Comparison of ENCODE assay signal across 1 cellular context in the genomic region with DNA sequence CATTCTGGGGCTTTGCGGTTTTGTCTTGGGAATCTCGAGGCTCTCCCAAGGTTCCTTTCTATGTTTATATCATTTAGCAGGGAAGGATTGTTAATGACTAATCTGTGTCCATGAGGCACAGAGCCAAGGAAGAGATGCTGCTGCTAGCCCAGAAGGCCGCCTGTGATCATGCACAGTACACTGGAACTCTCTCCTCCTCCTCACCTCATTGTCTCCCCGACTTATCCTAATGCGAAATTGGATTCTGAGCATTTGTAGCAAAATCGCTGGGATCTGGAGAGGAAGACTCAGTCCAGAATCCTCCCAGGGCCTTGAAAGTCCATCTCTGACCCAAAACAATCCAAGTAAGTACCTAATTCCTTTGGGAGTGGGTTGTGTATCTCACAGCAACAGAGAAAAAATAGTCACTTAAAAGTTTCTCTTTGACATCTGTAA.
TF ChIP-seq lines count a peak whose summit lies in the region.

A gene (plus strand): TSS at position 151 of the 435 bp plus-strand sequence. CDS start 19,458 bp downstream, outside the sequence.

TF ChIP-seq in HepG2, 621 proteins besides CTCF, POLR2A, EP300 and RAD21 (continued from another document and continues in another):
- TF ChIP-seq ZNF761 (CRISPR knock-in tag; conservative IDR thresholded peaks at IDR 0.05) (no peak), ASH2L (IDR thresholded peaks at IDR 0.05; ENCODE audit: insufficient read length, low read depth, low read length) (no peak), ZNF781 (CRISPR knock-in tag; IDR thresholded peaks at IDR 0.05; ENCODE audit: borderline replicate concordance, not compliant biosample characterization) (no peak), REL (CRISPR knock-in tag; conservative IDR thresholded peaks at IDR 0.05) (no peak), CEBPG (CRISPR knock-in tag; IDR thresholded peaks at IDR 0.05) (no peak), NFKBIZ (CRISPR knock-in tag; IDR thresholded peaks at IDR 0.05) (no peak), ZFX (CRISPR knock-in tag; IDR thresholded peaks at IDR 0.05; ENCODE audit: low read depth) (peak; percentile 31; the same call in 1 of the 2 replicates), SMARCC2 (IDR thresholded peaks at IDR 0.05) (no peak), ZNF350 (CRISPR knock-in tag; IDR thresholded peaks at IDR 0.05; ENCODE audit: borderline replicate concordance, low read depth) (no peak), ZMAT3 (CRISPR knock-in tag; conservative IDR thresholded peaks at IDR 0.05) (no peak), TCF12 (IDR thresholded peaks at IDR 0.05) (no peak), TCF12 (CRISPR knock-in tag; IDR thresholded peaks at IDR 0.05) (no peak), MIXL1 (CRISPR knock-in tag; IDR thresholded peaks at IDR 0.05) (no peak), PCBP1 (IDR thresholded peaks at IDR 0.05; ENCODE audit: borderline replicate concordance, low read depth, low read length) (no peak), IRF2 (CRISPR knock-in tag; IDR thresholded peaks at IDR 0.05) (peak; percentile 29; the same call in 1 of the 2 replicates), RFX5 (IDR thresholded peaks at IDR 0.05; ENCODE audit: low read depth, low read length) (peak; percentile 49; the same call in 1 of the 2 replicates), NAIF1 (CRISPR knock-in tag; IDR thresholded peaks at IDR 0.05; ENCODE audit: borderline replicate concordance) (no peak), ATM (IDR thresholded peaks at IDR 0.05; ENCODE audit: borderline replicate concordance) (no peak), NFRKB (IDR thresholded peaks at IDR 0.05) (no peak), MAF1 (CRISPR knock-in tag; IDR thresholded peaks at IDR 0.05; ENCODE audit: borderline replicate concordance) (no peak), ZSCAN9 (CRISPR knock-in tag; IDR thresholded peaks at IDR 0.05; ENCODE audit: borderline replicate concordance) (peak; percentile 72; the same call in 1 of the 2 replicates), ZNF678 (CRISPR knock-in tag; IDR thresholded peaks at IDR 0.05) (no peak), ZNF333 (CRISPR knock-in tag; IDR thresholded peaks at IDR 0.05; ENCODE audit: borderline replicate concordance) (no peak), SSRP1 (CRISPR knock-in tag; IDR thresholded peaks at IDR 0.05) (peak; percentile 72; the same call in 1 of the 2 replicates), SOX5 (CRISPR knock-in tag; IDR thresholded peaks at IDR 0.05; ENCODE audit: borderline replicate concordance) (peak; percentile 30; the same call in 1 of the 2 replicates), EED (CRISPR knock-in tag; IDR thresholded peaks at IDR 0.05) (no peak), SALL2 (CRISPR knock-in tag; IDR thresholded peaks at IDR 0.05) (no peak), AGO1 (IDR thresholded peaks at IDR 0.05; ENCODE audit: low read depth, low read length, poor library complexity, severe bottlenecking) (no peak), ZNF891 (CRISPR knock-in tag; IDR thresholded peaks at IDR 0.05) (no peak), ZNF101 (CRISPR knock-in tag; IDR thresholded peaks at IDR 0.05; ENCODE audit: borderline replicate concordance, low read depth) (no peak), PHF21A (CRISPR knock-in tag; IDR thresholded peaks at IDR 0.05) (no peak), ZNF12 (CRISPR knock-in tag; IDR thresholded peaks at IDR 0.05) (0 out of 2 replicates have a peak, but pooled peaks have one; percentile 37), SOX13 (IDR thresholded peaks at IDR 0.05) (no peak), SOX13 (CRISPR knock-in tag; conservative IDR thresholded peaks at IDR 0.05 in 1 of 2, IDR thresholded peaks at IDR 0.05 in 1 of 2) (peak in 1 of 2 experiments; percentile 60; a peak in 2 of 4 replicates), CBX5 (CRISPR knock-in tag; IDR thresholded peaks at IDR 0.05; ENCODE audit: borderline replicate concordance) (0 out of 2 replicates have a peak, but pooled peaks have one; percentile 47), ARNTL (CRISPR knock-in tag; IDR thresholded peaks at IDR 0.05) (no peak), GATAD1 (CRISPR knock-in tag; IDR thresholded peaks at IDR 0.05) (no peak)
- TF ChIP-seq, protein P1, sequence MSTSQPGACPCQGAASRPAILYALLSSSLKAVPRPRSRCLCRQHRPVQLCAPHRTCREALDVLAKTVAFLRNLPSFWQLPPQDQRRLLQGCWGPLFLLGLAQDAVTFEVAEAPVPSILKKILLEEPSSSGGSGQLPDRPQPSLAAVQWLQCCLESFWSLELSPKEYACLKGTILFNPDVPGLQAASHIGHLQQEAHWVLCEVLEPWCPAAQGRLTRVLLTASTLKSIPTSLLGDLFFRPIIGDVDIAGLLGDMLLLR (CRISPR knock-in tag; IDR thresholded peaks at IDR 0.05): no peak
- TF ChIP-seq, protein P2, sequence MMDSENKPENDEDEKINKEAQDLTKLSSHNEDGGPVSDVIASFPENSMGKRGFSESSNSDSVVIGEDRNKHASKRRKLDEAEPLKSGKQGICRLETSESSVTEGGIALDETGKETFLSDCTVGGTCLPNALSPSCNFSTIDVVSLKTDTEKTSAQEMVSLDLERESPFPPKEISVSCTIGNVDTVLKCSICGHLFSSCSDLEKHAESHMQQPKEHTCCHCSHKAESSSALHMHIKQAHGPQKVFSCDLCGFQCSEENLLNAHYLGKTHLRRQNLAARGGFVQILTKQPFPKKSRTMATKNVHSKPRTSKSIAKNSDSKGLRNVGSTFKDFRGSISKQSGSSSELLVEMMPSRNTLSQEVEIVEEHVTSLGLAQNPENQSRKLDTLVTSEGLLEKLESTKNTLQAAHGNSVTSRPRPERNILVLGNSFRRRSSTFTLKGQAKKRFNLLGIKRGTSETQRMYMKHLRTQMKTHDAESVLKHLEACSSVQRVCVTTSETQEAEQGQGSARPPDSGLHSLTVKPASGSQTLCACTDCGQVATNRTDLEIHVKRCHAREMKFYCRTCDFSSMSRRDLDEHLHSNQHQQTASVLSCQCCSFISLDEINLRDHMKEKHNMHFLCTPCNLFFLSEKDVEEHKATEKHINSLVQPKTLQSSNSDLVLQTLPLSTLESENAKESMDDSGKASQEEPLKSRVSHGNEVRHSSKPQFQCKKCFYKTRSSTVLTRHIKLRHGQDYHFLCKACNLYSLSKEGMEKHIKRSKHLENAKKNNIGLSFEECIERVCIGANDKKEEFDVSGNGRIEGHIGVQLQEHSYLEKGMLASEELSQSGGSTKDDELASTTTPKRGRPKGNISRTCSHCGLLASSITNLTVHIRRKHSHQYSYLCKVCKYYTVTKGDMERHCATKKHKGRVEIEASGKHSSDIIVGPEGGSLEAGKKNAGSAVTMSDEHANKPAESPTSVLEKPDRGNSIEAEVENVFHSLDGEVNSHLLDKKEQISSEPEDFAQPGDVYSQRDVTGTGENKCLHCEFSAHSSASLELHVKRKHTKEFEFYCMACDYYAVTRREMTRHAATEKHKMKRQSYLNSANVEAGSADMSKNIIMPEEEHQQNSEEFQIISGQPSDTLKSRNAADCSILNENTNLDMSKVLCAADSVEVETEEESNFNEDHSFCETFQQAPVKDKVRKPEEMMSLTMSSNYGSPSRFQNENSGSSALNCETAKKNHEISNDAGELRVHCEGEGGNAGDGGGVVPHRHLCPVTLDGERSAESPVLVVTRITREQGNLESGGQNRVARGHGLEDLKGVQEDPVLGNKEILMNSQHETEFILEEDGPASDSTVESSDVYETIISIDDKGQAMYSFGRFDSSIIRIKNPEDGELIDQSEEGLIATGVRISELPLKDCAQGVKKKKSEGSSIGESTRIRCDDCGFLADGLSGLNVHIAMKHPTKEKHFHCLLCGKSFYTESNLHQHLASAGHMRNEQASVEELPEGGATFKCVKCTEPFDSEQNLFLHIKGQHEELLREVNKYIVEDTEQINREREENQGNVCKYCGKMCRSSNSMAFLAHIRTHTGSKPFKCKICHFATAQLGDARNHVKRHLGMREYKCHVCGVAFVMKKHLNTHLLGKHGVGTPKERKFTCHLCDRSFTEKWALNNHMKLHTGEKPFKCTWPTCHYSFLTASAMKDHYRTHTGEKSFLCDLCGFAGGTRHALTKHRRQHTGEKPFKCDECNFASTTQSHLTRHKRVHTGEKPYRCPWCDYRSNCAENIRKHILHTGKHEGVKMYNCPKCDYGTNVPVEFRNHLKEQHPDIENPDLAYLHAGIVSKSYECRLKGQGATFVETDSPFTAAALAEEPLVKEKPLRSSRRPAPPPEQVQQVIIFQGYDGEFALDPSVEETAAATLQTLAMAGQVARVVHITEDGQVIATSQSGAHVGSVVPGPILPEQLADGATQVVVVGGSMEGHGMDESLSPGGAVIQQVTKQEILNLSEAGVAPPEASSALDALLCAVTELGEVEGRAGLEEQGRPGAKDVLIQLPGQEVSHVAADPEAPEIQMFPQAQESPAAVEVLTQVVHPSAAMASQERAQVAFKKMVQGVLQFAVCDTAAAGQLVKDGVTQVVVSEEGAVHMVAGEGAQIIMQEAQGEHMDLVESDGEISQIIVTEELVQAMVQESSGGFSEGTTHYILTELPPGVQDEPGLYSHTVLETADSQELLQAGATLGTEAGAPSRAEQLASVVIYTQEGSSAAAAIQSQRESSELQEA (CRISPR knock-in tag; IDR thresholded peaks at IDR 0.05; ENCODE audit: not compliant biosample characterization): no peak
- TF ChIP-seq, protein P3, sequence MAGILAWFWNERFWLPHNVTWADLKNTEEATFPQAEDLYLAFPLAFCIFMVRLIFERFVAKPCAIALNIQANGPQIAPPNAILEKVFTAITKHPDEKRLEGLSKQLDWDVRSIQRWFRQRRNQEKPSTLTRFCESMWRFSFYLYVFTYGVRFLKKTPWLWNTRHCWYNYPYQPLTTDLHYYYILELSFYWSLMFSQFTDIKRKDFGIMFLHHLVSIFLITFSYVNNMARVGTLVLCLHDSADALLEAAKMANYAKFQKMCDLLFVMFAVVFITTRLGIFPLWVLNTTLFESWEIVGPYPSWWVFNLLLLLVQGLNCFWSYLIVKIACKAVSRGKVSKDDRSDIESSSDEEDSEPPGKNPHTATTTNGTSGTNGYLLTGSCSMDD (CRISPR knock-in tag; IDR thresholded peaks at IDR 0.05): no peak
- TF ChIP-seq, protein P4, sequence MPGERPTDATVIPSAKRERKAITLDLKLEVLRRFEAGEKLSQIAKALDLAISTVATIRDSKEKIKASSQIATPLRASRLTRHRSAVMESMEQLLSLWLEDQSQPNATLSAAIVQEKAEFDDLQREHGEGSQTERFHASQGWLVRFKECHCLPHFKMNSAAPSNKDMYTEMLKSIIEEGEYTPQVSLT (CRISPR knock-in tag; IDR thresholded peaks at IDR 0.05; ENCODE audit: borderline replicate concordance, low read depth): no peak
- TF ChIP-seq, protein P5, sequence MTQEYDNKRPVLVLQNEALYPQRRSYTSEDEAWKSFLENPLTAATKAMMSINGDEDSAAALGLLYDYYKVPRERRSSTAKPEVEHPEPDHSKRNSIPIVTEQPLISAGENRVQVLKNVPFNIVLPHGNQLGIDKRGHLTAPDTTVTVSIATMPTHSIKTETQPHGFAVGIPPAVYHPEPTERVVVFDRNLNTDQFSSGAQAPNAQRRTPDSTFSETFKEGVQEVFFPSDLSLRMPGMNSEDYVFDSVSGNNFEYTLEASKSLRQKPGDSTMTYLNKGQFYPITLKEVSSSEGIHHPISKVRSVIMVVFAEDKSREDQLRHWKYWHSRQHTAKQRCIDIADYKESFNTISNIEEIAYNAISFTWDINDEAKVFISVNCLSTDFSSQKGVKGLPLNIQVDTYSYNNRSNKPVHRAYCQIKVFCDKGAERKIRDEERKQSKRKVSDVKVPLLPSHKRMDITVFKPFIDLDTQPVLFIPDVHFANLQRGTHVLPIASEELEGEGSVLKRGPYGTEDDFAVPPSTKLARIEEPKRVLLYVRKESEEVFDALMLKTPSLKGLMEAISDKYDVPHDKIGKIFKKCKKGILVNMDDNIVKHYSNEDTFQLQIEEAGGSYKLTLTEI (CRISPR knock-in tag; conservative IDR thresholded peaks at IDR 0.05): no peak
- TF ChIP-seq, protein P6, sequence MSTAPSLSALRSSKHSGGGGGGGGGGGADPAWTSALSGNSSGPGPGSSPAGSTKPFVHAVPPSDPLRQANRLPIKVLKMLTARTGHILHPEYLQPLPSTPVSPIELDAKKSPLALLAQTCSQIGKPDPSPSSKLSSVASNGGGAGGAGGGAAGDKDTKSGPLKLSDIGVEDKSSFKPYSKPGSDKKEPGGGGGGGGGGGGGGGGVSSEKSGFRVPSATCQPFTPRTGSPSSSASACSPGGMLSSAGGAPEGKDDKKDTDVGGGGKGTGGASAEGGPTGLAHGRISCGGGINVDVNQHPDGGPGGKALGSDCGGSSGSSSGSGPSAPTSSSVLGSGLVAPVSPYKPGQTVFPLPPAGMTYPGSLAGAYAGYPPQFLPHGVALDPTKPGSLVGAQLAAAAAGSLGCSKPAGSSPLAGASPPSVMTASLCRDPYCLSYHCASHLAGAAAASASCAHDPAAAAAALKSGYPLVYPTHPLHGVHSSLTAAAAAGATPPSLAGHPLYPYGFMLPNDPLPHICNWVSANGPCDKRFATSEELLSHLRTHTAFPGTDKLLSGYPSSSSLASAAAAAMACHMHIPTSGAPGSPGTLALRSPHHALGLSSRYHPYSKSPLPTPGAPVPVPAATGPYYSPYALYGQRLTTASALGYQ (CRISPR knock-in tag; IDR thresholded peaks at IDR 0.05): no peak
- TF ChIP-seq, protein P7, sequence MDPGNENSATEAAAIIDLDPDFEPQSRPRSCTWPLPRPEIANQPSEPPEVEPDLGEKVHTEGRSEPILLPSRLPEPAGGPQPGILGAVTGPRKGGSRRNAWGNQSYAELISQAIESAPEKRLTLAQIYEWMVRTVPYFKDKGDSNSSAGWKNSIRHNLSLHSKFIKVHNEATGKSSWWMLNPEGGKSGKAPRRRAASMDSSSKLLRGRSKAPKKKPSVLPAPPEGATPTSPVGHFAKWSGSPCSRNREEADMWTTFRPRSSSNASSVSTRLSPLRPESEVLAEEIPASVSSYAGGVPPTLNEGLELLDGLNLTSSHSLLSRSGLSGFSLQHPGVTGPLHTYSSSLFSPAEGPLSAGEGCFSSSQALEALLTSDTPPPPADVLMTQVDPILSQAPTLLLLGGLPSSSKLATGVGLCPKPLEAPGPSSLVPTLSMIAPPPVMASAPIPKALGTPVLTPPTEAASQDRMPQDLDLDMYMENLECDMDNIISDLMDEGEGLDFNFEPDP (CRISPR knock-in tag; conservative IDR thresholded peaks at IDR 0.05): no peak
- TF ChIP-seq, protein P8, sequence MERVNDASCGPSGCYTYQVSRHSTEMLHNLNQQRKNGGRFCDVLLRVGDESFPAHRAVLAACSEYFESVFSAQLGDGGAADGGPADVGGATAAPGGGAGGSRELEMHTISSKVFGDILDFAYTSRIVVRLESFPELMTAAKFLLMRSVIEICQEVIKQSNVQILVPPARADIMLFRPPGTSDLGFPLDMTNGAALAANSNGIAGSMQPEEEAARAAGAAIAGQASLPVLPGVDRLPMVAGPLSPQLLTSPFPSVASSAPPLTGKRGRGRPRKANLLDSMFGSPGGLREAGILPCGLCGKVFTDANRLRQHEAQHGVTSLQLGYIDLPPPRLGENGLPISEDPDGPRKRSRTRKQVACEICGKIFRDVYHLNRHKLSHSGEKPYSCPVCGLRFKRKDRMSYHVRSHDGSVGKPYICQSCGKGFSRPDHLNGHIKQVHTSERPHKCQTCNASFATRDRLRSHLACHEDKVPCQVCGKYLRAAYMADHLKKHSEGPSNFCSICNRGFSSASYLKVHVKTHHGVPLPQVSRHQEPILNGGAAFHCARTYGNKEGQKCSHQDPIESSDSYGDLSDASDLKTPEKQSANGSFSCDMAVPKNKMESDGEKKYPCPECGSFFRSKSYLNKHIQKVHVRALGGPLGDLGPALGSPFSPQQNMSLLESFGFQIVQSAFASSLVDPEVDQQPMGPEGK (CRISPR knock-in tag; IDR thresholded peaks at IDR 0.05): no peak
- TF ChIP-seq, protein P9, sequence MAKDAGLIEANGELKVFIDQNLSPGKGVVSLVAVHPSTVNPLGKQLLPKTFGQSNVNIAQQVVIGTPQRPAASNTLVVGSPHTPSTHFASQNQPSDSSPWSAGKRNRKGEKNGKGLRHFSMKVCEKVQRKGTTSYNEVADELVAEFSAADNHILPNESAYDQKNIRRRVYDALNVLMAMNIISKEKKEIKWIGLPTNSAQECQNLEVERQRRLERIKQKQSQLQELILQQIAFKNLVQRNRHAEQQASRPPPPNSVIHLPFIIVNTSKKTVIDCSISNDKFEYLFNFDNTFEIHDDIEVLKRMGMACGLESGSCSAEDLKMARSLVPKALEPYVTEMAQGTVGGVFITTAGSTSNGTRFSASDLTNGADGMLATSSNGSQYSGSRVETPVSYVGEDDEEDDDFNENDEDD (CRISPR knock-in tag; IDR thresholded peaks at IDR 0.05; ENCODE audit: borderline replicate concordance): no peak
